17 cellular contexts compared by ENCODE assay signal in the genomic region with DNA sequence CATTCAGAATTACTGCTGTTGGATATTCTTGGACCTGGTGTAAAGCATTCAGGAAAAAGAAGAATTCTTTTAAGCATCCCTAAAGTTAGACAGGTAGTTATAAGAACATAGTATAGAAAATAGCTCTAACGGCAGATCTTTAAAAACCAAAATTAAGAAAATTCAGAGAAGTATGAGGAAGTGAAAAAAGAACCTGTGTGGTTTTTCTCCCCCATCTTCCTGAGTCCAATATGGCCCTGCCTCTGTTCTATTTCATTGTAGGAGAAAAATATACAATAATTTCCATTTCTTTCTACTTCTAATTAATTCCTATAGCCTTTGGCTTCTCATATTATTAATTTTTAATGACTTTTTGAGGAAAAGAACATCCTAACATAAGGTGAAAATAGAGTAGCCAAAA. TPM values are rescaled to one million over a fixed set of nuclear protein-coding genes. Genes with fewer than 3 reads are reported as not detected.
DNase-seq lines count a peak whose midpoint lies in the region; ATAC-seq, FAIRE-seq and TF ChIP-seq lines count a peak whose summit lies in the region.
"Had no signal": no experiment of that assay in that cellular context is flagged by ENCODE, and none has a peak within 500 bp of the region (broad histone marks: within the 10 kb centered on the region; RNA-seq: fewer than 3 reads in every experiment).

No MANE protein-coding gene starts in this region.

- H3K9me3 ChIP-seq in small intestine (ENCODE audit: control insufficient read depth, low read depth): no peaks in the 10 kb centered on the region
- no peaks in the 10 kb centered on the region for H3K9me3 ChIP-seq in mucosa of descending colon
- H3K9me3 ChIP-seq: prostate gland had no signal

- H3K4me3 ChIP-seq in small intestine (ENCODE audit: low read depth in 1 of 2, low read length in 2 of 2) (no peak overlapping the region), mucosa of descending colon (no peak overlapping the region)
- H3K4me3 ChIP-seq: prostate gland had no signal

- no peaks in the 10 kb centered on the region for H3K36me3 ChIP-seq in small intestine (ENCODE audit: control insufficient read depth in 2 of 2, insufficient read depth in 2 of 2, low read length in 2 of 2)
- H3K36me3 ChIP-seq in mucosa of descending colon (ENCODE audit: low read depth): no peaks in the 10 kb centered on the region
- H3K36me3 ChIP-seq: prostate gland had no signal

- WGBS in small intestine, 3 donors: 85 to 98% (median 96%) methylated on average over 1 of the region's 1 CpG

- DNase-seq in RPMI8226 (peak; percentile 11), GOT3 (lab: John Stamatoyannopoulos, UW) (no peak), NCI-H1092 treated with DMSO at 0.1 percent for 48 hours (lab: John Stamatoyannopoulos, UW) (no peak), small intestine (no peak), mucosa of descending colon (no peak)
- DNase-seq: activated CD4-positive, alpha-beta T cell treated with anti-CD3 and anti-CD28 coated beads for 4 hours; AML-193; aorta; DND-41; NCI-H1694 treated with DMSO at 0.1 percent for 48 hours; stimulated activated CD4-positive, alpha-beta T cell treated with anti-CD3 and anti-CD28 coated beads, Interleukin-1b, Interleukin-23, amount 100 ng/mL, for 48 hours; SW 1271 had no signal

- H3K27ac ChIP-seq in small intestine (ENCODE audit: low read depth in 1 of 2, low read length in 1 of 2): no peak overlapping the region
- H3K27ac ChIP-seq: prostate gland had no signal

- intact Hi-C loops in mucosa of descending colon (cut with DNase I, micrococcal nuclease): no loop called here

- no peak for FAIRE-seq in small intestine (lab: Jason Lieb, UNC)

- TF ChIP-seq CTCF in mucosa of descending colon (IDR thresholded peaks at IDR 0.05): no peak

- no peaks in the 10 kb centered on the region for H3K27me3 ChIP-seq in small intestine (ENCODE audit: control insufficient read depth in 2 of 2, insufficient read depth in 2 of 2, low read length in 2 of 2)

- H3K4me1 ChIP-seq in small intestine (ENCODE audit: control insufficient read depth in 2 of 2, insufficient read depth in 1 of 2, low read depth in 1 of 2, low read length in 1 of 2) (no peaks in the 10 kb centered on the region), mucosa of descending colon (ENCODE audit: low read depth) (no peaks in the 10 kb centered on the region)
- H3K4me1 ChIP-seq: prostate gland had no signal

- ATAC-seq in GM18868 (IDR thresholded peaks at IDR 0.05; ENCODE audit: unreplicated experiment): peak; percentile 44
- peak; percentile 46 for ATAC-seq in GM21717 (IDR thresholded peaks at IDR 0.05; ENCODE audit: unreplicated experiment)
- peak; percentile 31 for ATAC-seq in HG03103 (IDR thresholded peaks at IDR 0.05; ENCODE audit: low read depth, unreplicated experiment)
- ATAC-seq in mucosa of descending colon: no peak

RNA-seq across cellular contexts. Expression of a gene that starts 47.1 kb away (rescaled TPM):
- polyA plus RNA-seq in small intestine: 1 to 10 TPM in 2 of 3 donors, not detected in 1; 1.4 to 7.6 TPM
- 1 to 10 TPM in 2 of 3 donors, under 1 TPM in 1; 0.69 to 7.2 (median 4.2) TPM for total RNA-seq in mucosa of descending colon
- total RNA-seq: dermis microvascular lymphatic vessel endothelial cell had no signal
